ENCODE assay signal across 14 cellular contexts in the genomic region with DNA sequence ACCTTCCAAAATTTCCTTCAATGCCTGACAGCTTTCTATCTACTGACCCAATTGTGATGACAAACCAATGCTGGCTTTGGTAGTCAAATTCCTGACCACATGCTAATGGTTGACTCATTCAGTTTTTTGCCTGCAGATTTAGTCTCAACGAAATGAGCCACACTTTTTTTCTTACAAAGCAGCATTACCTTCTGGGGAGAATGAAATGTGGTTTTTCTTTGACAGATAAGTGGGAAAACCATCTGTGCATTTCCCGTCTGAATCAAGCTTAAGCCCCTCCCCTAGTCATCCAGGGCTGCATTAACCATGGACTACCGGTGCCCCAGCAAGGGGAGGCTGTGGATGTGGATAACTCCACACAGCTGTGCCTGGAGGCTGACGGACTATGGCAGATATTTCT.
DNase-seq lines count a peak whose midpoint lies in the region; ATAC-seq, FAIRE-seq and TF ChIP-seq lines count a peak whose summit lies in the region.
"Had no signal": no experiment of that assay in that cellular context is flagged by ENCODE, and none has a peak within 500 bp of the region (broad histone marks: within the 10 kb centered on the region; RNA-seq: fewer than 3 reads in every experiment).

No MANE protein-coding gene starts in this region.

- intact Hi-C loops in MCF 10A (cut with micrococcal nuclease) (no loop called here), breast epithelium (cut with DNase I; ENCODE audit: low total_unique reads) (no loop called here)

- TF ChIP-seq POLR2A in breast epithelium (IDR thresholded peaks at IDR 0.05): no peak

- H3K4me1 ChIP-seq in breast epithelium: no peaks in the 10 kb centered on the region
- H3K4me1 ChIP-seq: body of pancreas had no signal

- H3K9me3 Mint-ChIP-seq in MCF 10A (ENCODE audit: unreplicated experiment): peaks cover 7% of the 10 kb centered on the region

- no peaks in the 10 kb centered on the region for H3K27me3 ChIP-seq in breast epithelium
- H3K27me3 ChIP-seq: body of pancreas had no signal

- no peaks in the 10 kb centered on the region for H3K36me3 ChIP-seq in breast epithelium

- POLR2A ChIA-PET in MCF 10A (lab: Yijun Ruan, JAX): no interaction called here

- peak; percentile 70 for DNase-seq in MCF 10A (ENCODE audit: unreplicated experiment)
- no peak for DNase-seq in breast epithelium (ENCODE audit: low spot score in 2 of 2)
- DNase-seq in M059J (ENCODE audit: low read depth): peak; percentile 97
- peak; percentile 64 to 84 for DNase-seq in cardiac fibroblast (ENCODE audit: low read depth in 2 of 2)
- DNase-seq in urothelium cell line (ENCODE audit: low spot score): peak; percentile 68
- DNase-seq in coronary artery (ENCODE audit: low spot score): no peak
- DNase-seq: activated CD4-positive, CD25-positive, alpha-beta regulatory T cell; body of pancreas; NCI-H1417 treated with DMSO at 0.1 percent for 48 hours; stimulated activated CD4-positive, alpha-beta T cell treated with anti-CD3 and anti-CD28 coated beads, Interleukin-4, amount 100 ng/mL, for 24 hours had no signal

- no TSS peak for BruUV-seq in MCF 10A (replicated peaks; lab: Mats Ljungman, UMichigan)

- CTCF ChIA-PET in MCF 10A (lab: Yijun Ruan, JAX): interaction anchor here (0.7 kb wide), 1 partner anchor 211 kb away, joined by 4 read pairs; no protein-coding TSS in a partner anchor

- no peak overlapping the region for H3K27ac Mint-ChIP-seq in MCF 10A (ENCODE audit: low read depth, unreplicated experiment)

- no peak overlapping the region for H3K4me3 ChIP-seq in breast epithelium
- no peak overlapping the region for H3K4me3 ChIP-seq in cardiac fibroblast (replicated peaks in 1 of 2; ENCODE audit: low read depth in 2 of 2, low read length in 2 of 2)
- H3K4me3 ChIP-seq in coronary artery: no peak overlapping the region
- H3K4me3 ChIP-seq: body of pancreas, lung had no signal

- H3K27ac ChIP-seq in breast epithelium: no peak overlapping the region
- no peak overlapping the region for H3K27ac ChIP-seq in coronary artery
- H3K27ac ChIP-seq: body of pancreas, C4-2B had no signal

- peak; percentile 74 for FAIRE-seq in urothelium cell line (lab: Jason Lieb, UNC)

- no peak overlapping the region for H3K4me3 Mint-ChIP-seq in MCF 10A (ENCODE audit: unreplicated experiment)

- ATAC-seq in GM21526 (IDR thresholded peaks at IDR 0.05; ENCODE audit: low FRiP score, unreplicated experiment): no peak
- ATAC-seq in GM19455 (IDR thresholded peaks at IDR 0.05; ENCODE audit: unreplicated experiment): no peak
- ATAC-seq: body of pancreas had no signal

- peaks cover 22% of the 10 kb centered on the region for H3K4me1 Mint-ChIP-seq in MCF 10A (ENCODE audit: insufficient read depth, unreplicated experiment)

- no peaks in the 10 kb centered on the region for H3K36me3 Mint-ChIP-seq in MCF 10A (ENCODE audit: insufficient read depth, unreplicated experiment)

- H3K27me3 Mint-ChIP-seq in MCF 10A (ENCODE audit: insufficient read depth, unreplicated experiment): no peaks in the 10 kb centered on the region

- no peaks in the 10 kb centered on the region for H3K9me3 ChIP-seq in breast epithelium
- H3K9me3 ChIP-seq: body of pancreas had no signal

- no peak for TF ChIP-seq CTCF in MCF 10A (IDR thresholded peaks at IDR 0.05; ENCODE audit: unreplicated experiment)
- no peak for TF ChIP-seq CTCF in breast epithelium (IDR thresholded peaks at IDR 0.05)
- no peak for TF ChIP-seq CTCF in cardiac fibroblast (IDR thresholded peaks at IDR 0.05; ENCODE audit: low read depth, low read length)
- no peak for TF ChIP-seq CTCF in coronary artery (IDR thresholded peaks at IDR 0.05)

Comparison
In these comparisons a context has a peak if more than half of its experiments do, and no peak if none do; other contexts are left out.
1. DNase-seq: peak in MCF 10A (single experiment), M059J (single experiment), cardiac fibroblast (2 of 2) and urothelium cell line (single experiment); none in breast epithelium (0 of 2) and coronary artery (single experiment).